8 cellular contexts compared by ENCODE assay signal in genomic region chr12:105109465-105110212, GRCh38. TPM values are rescaled to one million over a fixed set of nuclear protein-coding genes. Genes with fewer than 3 reads are reported as not detected.
DNase-seq lines count a peak whose midpoint lies in the region; ATAC-seq and TF ChIP-seq lines count a peak whose summit lies in the region.

No MANE protein-coding gene starts in this region.

- H3K4me1 Mint-ChIP-seq in activated T-cell treated with anti-CD3 and anti-CD28 coated beads, Interleukin-2, amount 50 U/mL, for 72 hours (ENCODE audit: low read depth), result peaks cover 51% of the 10 kb centered on the region

- TF ChIP-seq POLR2A in vagina (IDR thresholded peaks at IDR 0.05), result no peak

- ATAC-seq in GM18909 (IDR thresholded peaks at IDR 0.05; ENCODE audit: poor library complexity, unreplicated experiment) (peak; percentile 46), HG03066 (IDR thresholded peaks at IDR 0.05; ENCODE audit: low read depth, unreplicated experiment) (peak; percentile 38), aorta (ENCODE audit: low FRiP score) (no peak), HG03045 (IDR thresholded peaks at IDR 0.05; ENCODE audit: unreplicated experiment) (no peak)
- ATAC-seq in activated T-cell treated with anti-CD3 and anti-CD28 coated beads, Interleukin-2, amount 50 U/mL, for 72 hours (replicated peaks in 1 of 2), result no peak

- WGBS in aorta, 2 donors, result 65 to 66% methylated on average over 13 of the region's 13 CpGs

- H3K4me1 ChIP-seq in vagina (peaks cover 42% of the 10 kb centered on the region), aorta (ENCODE audit: control insufficient read depth in 1 of 2, insufficient read depth in 2 of 2, low read length in 2 of 2) (no peaks in the 10 kb centered on the region)

- H3K9me3 Mint-ChIP-seq in activated T-cell treated with anti-CD3 and anti-CD28 coated beads, Interleukin-2, amount 50 U/mL, for 72 hours, result peaks cover 0 to 2% of the 10 kb centered on the region in 2 donors

- TF ChIP-seq CTCF in vagina (IDR thresholded peaks at IDR 0.05), result no peak

- H3K4me3 ChIP-seq in vagina (peak overlapping the region; percentile 92 to 99), aorta (ENCODE audit: low read length in 2 of 2) (peak overlapping the region in 1 of 2 donors; percentile 18)

- DNase-seq in activated T-cell treated with anti-CD3 and anti-CD28 coated beads, Interleukin-2, amount 50 U/mL, for 72 hours, result no peak
- peak; percentile 70 for DNase-seq in left kidney (ENCODE audit: low read depth, low spot score)
- no peak for DNase-seq in vagina (ENCODE audit: extremely low spot score in 2 of 2)
- DNase-seq in aorta, result no peak
- DNase-seq in C1 segment of cervical spinal cord (lab: John Stamatoyannopoulos, UW), result no peak

- H3K27me3 Mint-ChIP-seq in activated T-cell treated with anti-CD3 and anti-CD28 coated beads, Interleukin-2, amount 50 U/mL, for 72 hours (ENCODE audit: low read depth), result peaks cover 7% of the 10 kb centered on the region

- H3K36me3 Mint-ChIP-seq in activated T-cell treated with anti-CD3 and anti-CD28 coated beads, Interleukin-2, amount 50 U/mL, for 72 hours (ENCODE audit: insufficient read depth in 2 of 2), result peaks cover 7 to 12% of the 10 kb centered on the region in 2 donors

- H3K27ac ChIP-seq in vagina, result peak overlapping the region; percentile 75
- no peak overlapping the region for H3K27ac ChIP-seq in aorta (ENCODE audit: low read depth in 1 of 2, low read length in 2 of 2)

- H3K36me3 ChIP-seq in vagina (peaks cover 0 to 11% of the 10 kb centered on the region in 2 donors), aorta (ENCODE audit: control insufficient read depth in 1 of 2, insufficient read depth in 2 of 2, low read length in 1 of 2) (no peaks in the 10 kb centered on the region)

- intact Hi-C loops in vagina (cut with DNase I), result no loop called here
- intact Hi-C loops in aorta (cut with DNase I), result no loop called here

- peak overlapping the region; percentile 97 to 99 for H3K4me3 Mint-ChIP-seq in activated T-cell treated with anti-CD3 and anti-CD28 coated beads, Interleukin-2, amount 50 U/mL, for 72 hours

- H3K27me3 ChIP-seq in vagina (no peaks in the 10 kb centered on the region), aorta (ENCODE audit: control insufficient read depth in 1 of 2, insufficient read depth in 2 of 2, low read length in 1 of 2) (no peaks in the 10 kb centered on the region)

- H3K9me3 ChIP-seq in vagina (no peaks in the 10 kb centered on the region), aorta (ENCODE audit: control insufficient read depth, low read length) (no peaks in the 10 kb centered on the region)

- peak overlapping the region; percentile 92 for H3K27ac Mint-ChIP-seq in activated T-cell treated with anti-CD3 and anti-CD28 coated beads, Interleukin-2, amount 50 U/mL, for 72 hours

RNA-seq across cellular contexts. Expression of gene WASHC4, which starts 2.1 kb away (rescaled TPM):
- 10 to 100 TPM; 39.5 to 40.0 TPM for total RNA-seq in activated T-cell treated with anti-CD3 and anti-CD28 coated beads, Interleukin-2, amount 50 U/mL, for 72 hours
- total RNA-seq in vagina, result 51.1 TPM
- total RNA-seq in aorta, result 10 to 100 TPM; 50.6 to 86.2 TPM
- 10 to 100 TPM; 11.5 to 23.7 TPM for polyA plus RNA-seq in aorta

RNA-seq across cellular contexts. Expression of gene ALDH1L2, which starts 25.4 kb away (rescaled TPM):
- total RNA-seq in activated T-cell treated with anti-CD3 and anti-CD28 coated beads, Interleukin-2, amount 50 U/mL, for 72 hours, result 10 to 100 TPM; 11.1 to 16.1 TPM
- total RNA-seq in vagina, result 5.4 TPM
- 10 to 100 TPM; 17.2 to 35.2 TPM for total RNA-seq in aorta
- 1 to 10 TPM; 1.6 to 3.4 TPM for polyA plus RNA-seq in aorta

Comparison
In these comparisons a context has a peak if more than half of its experiments do, and no peak if none do; other contexts are left out.
1. ATAC-seq: peak in GM18909 (single experiment) and HG03066 (single experiment); none in activated T-cell treated with anti-CD3 and anti-CD28 coated beads, Interleukin-2, amount 50 U/mL, for 72 hours (0 of 2), aorta (single experiment) and HG03045 (single experiment).